Comparison of ENCODE assay signal across 3 cellular contexts in genomic region chr2:142580691-142581090, GRCh38.
"Had no signal": no experiment of that assay in that cellular context is flagged by ENCODE, and none has a peak within 500 bp of the region (broad histone marks: within the 10 kb centered on the region; RNA-seq: fewer than 3 reads in every experiment).

No MANE protein-coding gene starts in this region.

- DNase-seq: GDM1, GF-D8 had no signal

- H3K4me3 ChIP-seq: GM12878 had no signal
